In the genomic region with DNA sequence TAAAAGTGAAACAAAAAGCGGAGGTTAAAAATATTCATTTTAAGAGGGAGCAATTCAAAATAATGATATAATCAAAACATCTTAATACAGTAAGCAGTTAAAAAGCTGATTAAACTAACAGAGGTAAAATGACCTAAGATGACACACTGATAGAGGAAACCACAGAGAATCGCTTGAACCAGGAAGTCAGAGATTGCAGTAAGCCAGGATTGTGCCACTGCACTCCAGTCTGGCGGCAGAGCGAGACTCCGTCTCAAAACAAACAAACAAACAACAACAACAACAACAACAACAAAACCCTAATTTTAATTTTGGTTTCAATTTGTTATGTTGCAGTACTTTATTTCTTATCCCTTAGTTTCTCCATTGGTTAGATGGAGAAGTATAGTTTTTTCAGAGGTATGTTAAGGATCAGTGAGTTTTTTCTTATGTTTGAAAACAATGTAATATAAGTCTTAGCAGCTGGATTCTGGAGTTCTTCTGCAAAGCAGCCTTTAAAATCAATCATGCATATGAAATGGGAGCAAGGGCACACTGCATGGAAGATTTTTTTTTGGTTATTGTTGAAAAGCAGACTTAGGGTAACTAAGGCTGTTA, we compare ENCODE assay signal across 7 cellular contexts. TPM values are rescaled to one million over a fixed set of nuclear protein-coding genes. Genes with fewer than 3 reads are reported as not detected.
A peak's percentile ranks its signal among the peaks of the same experiment; 100 is the strongest.
DNase-seq lines count a peak whose midpoint lies in the region; ATAC-seq, FAIRE-seq and TF ChIP-seq lines count a peak whose summit lies in the region.

No MANE protein-coding gene starts in this region.

- peak overlapping the region; percentile 44 for H3K4me3 Mint-ChIP-seq in stimulated activated effector memory CD8-positive, alpha-beta T cell treated with anti-CD3 and anti-CD28 coated beads, Interleukin-12 subunit alpha, Interleukin-12 subunit beta, amount 100 ng/mL, for 72 hours

- H3K4me1 Mint-ChIP-seq in stimulated activated effector memory CD8-positive, alpha-beta T cell treated with anti-CD3 and anti-CD28 coated beads, Interleukin-12 subunit alpha, Interleukin-12 subunit beta, amount 100 ng/mL, for 72 hours = peaks cover 25% of the 10 kb centered on the region

- DNase-seq in GM12891 (ENCODE audit: insufficient read length, low spot score) (no peak), HCEC 1CT (peak; percentile 26), OCI-M1 (lab: John Stamatoyannopoulos, UW) (peak; percentile 94), dorsolateral prefrontal cortex (no peak)
- DNase-seq in stimulated activated effector memory CD8-positive, alpha-beta T cell treated with anti-CD3 and anti-CD28 coated beads, Interleukin-12 subunit alpha, Interleukin-12 subunit beta, amount 100 ng/mL, for 72 hours (ENCODE audit: low spot score in 2 of 2) = no peak

- no peaks in the 10 kb centered on the region for H3K9me3 Mint-ChIP-seq in stimulated activated effector memory CD8-positive, alpha-beta T cell treated with anti-CD3 and anti-CD28 coated beads, Interleukin-12 subunit alpha, Interleukin-12 subunit beta, amount 100 ng/mL, for 72 hours

- peak overlapping the region; percentile 4 for H3K27ac Mint-ChIP-seq in stimulated activated effector memory CD8-positive, alpha-beta T cell treated with anti-CD3 and anti-CD28 coated beads, Interleukin-12 subunit alpha, Interleukin-12 subunit beta, amount 100 ng/mL, for 72 hours

- no peak overlapping the region for H3K27ac ChIP-seq in dorsolateral prefrontal cortex

- intact Hi-C loops in dorsolateral prefrontal cortex (cut with DNase I) = no loop called here

- peak overlapping the region in 21 of 59 donors; percentile 1 to 42 (median 19) for H3K4me3 ChIP-seq in dorsolateral prefrontal cortex

- H3K36me3 Mint-ChIP-seq in stimulated activated effector memory CD8-positive, alpha-beta T cell treated with anti-CD3 and anti-CD28 coated beads, Interleukin-12 subunit alpha, Interleukin-12 subunit beta, amount 100 ng/mL, for 72 hours = no peaks in the 10 kb centered on the region

- no peak for TF ChIP-seq POLR2A in GM12891 (IDR thresholded peaks at IDR 0.05; ENCODE audit: low read depth, low read length)

- TF ChIP-seq CTCF in dorsolateral prefrontal cortex (IDR thresholded peaks at IDR 0.05 in 54 of 56, conservative IDR thresholded peaks at IDR 0.05 in 2 of 56; ENCODE audit: low read depth in 1 of 56, partially characterized antibody in 56 of 56) = no peak

- FAIRE-seq in GM12891 (lab: Jason Lieb, UNC) = peak; percentile 78
- peak; percentile 26 for FAIRE-seq in endometrium (lab: Jason Lieb, UNC)

- ATAC-seq in stimulated activated effector memory CD8-positive, alpha-beta T cell treated with anti-CD3 and anti-CD28 coated beads, Interleukin-12 subunit alpha, Interleukin-12 subunit beta, amount 100 ng/mL, for 72 hours = peak; percentile 91
- no peak for ATAC-seq in HG03521 (IDR thresholded peaks at IDR 0.05; ENCODE audit: unreplicated experiment)

- H3K27me3 ChIP-seq in dorsolateral prefrontal cortex = no peaks in the 10 kb centered on the region

TF ChIP-seq in GM12891, 5 proteins besides CTCF, POLR2A, EP300 and RAD21:
- TF ChIP-seq POU2F2 (IDR thresholded peaks at IDR 0.05; ENCODE audit: low read depth, low read length) (no peak), SPI1 (IDR thresholded peaks at IDR 0.05; ENCODE audit: low read depth, low read length) (0 out of 2 replicates have a peak, but pooled peaks have one; percentile 17)
TF ChIP-seq in GM12891: peak in this region for 1.

RNA-seq across cellular contexts. Expression of gene MLANA, which starts 58.5 kb away (rescaled TPM):
- 0.15 TPM for polyA plus RNA-seq in GM12891 (2012; ENCODE audit: low read depth, missing spikeins)
- total RNA-seq in dorsolateral prefrontal cortex = not detected

Comparison
In these comparisons a context has a peak if more than half of its experiments do, and no peak if none do; other contexts are left out.
1. DNase-seq: peak in HCEC 1CT (single experiment) and OCI-M1 (single experiment); none in GM12891 (single experiment), stimulated activated effector memory CD8-positive, alpha-beta T cell treated with anti-CD3 and anti-CD28 coated beads, Interleukin-12 subunit alpha, Interleukin-12 subunit beta, amount 100 ng/mL, for 72 hours (0 of 2) and dorsolateral prefrontal cortex (0 of 10).